ENCODE assay signal across 8 cellular contexts in the genomic region with DNA sequence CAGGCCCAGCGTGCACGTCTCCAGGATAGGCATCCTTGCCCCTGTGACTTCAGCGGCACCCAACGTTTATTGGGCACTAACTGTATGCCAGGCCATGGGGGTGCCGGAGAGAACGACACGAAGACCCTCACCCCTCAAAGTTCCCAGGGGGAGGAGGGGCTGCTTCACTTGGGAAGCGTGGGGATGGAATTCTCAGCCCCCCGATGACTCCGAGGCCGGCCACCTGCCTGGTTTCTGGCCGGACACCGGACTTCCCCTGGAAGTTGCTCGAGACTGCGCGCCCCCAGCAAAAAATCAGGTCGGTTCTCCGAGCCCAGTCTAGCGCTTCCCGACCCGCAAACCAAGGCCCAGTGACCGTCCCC. TPM values are rescaled to one million over a fixed set of nuclear protein-coding genes. Genes with fewer than 3 reads are reported as not detected.
A peak's percentile ranks its signal among the peaks of the same experiment; 100 is the strongest.
DNase-seq lines count a peak whose midpoint lies in the region; FAIRE-seq and TF ChIP-seq lines count a peak whose summit lies in the region.

No MANE protein-coding gene starts in this region.

- H3K4me1 ChIP-seq in effector memory CD4-positive, alpha-beta T cell (ENCODE audit: control insufficient read depth, insufficient read depth, low read length, poor library complexity, severe bottlenecking), result peaks cover 7% of the 10 kb centered on the region

- no peaks in the 10 kb centered on the region for H4K20me1 ChIP-seq in neural cell (ENCODE audit: insufficient read depth)

- H3F3A ChIP-seq in neural cell (ENCODE audit: insufficient read depth, low read length, poor library complexity, severe bottlenecking), result no peaks in the 10 kb centered on the region

- H3K9ac ChIP-seq in neural cell (ENCODE audit: low read length), result peak overlapping the region; percentile 88

- H3K9me2 ChIP-seq in neural cell (ENCODE audit: insufficient read depth, low read length), result no peaks in the 10 kb centered on the region

- peak overlapping the region; percentile 93 for H2AFZ ChIP-seq in neural cell (ENCODE audit: low read depth, low read length)

- peak overlapping the region; percentile 78 for H3K27ac ChIP-seq in effector memory CD4-positive, alpha-beta T cell (ENCODE audit: insufficient read depth, low read length, poor library complexity, severe bottlenecking)
- peak overlapping the region; percentile 59 for H3K27ac ChIP-seq in neural cell (ENCODE audit: low read length)

- TF ChIP-seq EP300 in neural cell (conservative IDR thresholded peaks at IDR 0.05; ENCODE audit: poor library complexity, severe bottlenecking), result no peak

- TF ChIP-seq CTCF in BJ (IDR thresholded peaks at IDR 0.05; ENCODE audit: insufficient read depth, low read depth, low read length), result no peak
- no peak for TF ChIP-seq CTCF in NB4 (IDR thresholded peaks at IDR 0.05; ENCODE audit: low read depth, low read length)
- TF ChIP-seq CTCF in neural cell (IDR thresholded peaks at IDR 0.05; ENCODE audit: poor library complexity, severe bottlenecking), result no peak

- H3K27me3 ChIP-seq in BJ (ENCODE audit: control insufficient read depth, insufficient read depth, low read length) (no peaks in the 10 kb centered on the region), neural cell (ENCODE audit: insufficient read depth, low read depth, low read length) (no peaks in the 10 kb centered on the region)
- no peaks in the 10 kb centered on the region for H3K27me3 ChIP-seq in effector memory CD4-positive, alpha-beta T cell (replicated peaks; ENCODE audit: control insufficient read depth, insufficient read depth, low read length, poor library complexity, severe bottlenecking)

- H3K9me3 ChIP-seq in effector memory CD4-positive, alpha-beta T cell (ENCODE audit: control insufficient read depth, low read length), result no peaks in the 10 kb centered on the region
- H3K9me3 ChIP-seq in neural cell (ENCODE audit: low read length), result no peaks in the 10 kb centered on the region

- no peak for FAIRE-seq in GM12891 (lab: Jason Lieb, UNC)

- peak overlapping the region; percentile 82 for H3K4me2 ChIP-seq in neural cell (ENCODE audit: low read length)

- POLR2A ChIA-PET in BJ (lab: Charles Lee), result no interaction called here

- CTCF ChIA-PET in BJ (lab: Yijun Ruan, JAX), result no interaction called here

- H3K36me3 ChIP-seq in BJ (ENCODE audit: control insufficient read depth, insufficient read depth, low read length) (peaks cover 1% of the 10 kb centered on the region), neural cell (ENCODE audit: insufficient read depth, low read length) (no peaks in the 10 kb centered on the region)
- H3K36me3 ChIP-seq in effector memory CD4-positive, alpha-beta T cell (ENCODE audit: control insufficient read depth, insufficient read depth, low read length), result no peaks in the 10 kb centered on the region

- TF ChIP-seq POLR2A in NB4 (IDR thresholded peaks at IDR 0.05; ENCODE audit: extremely low read depth, insufficient read length) (no peak), GM12891 (IDR thresholded peaks at IDR 0.05; ENCODE audit: low read depth, low read length) (no peak)

- no peak for TF ChIP-seq RAD21 in neural cell (conservative IDR thresholded peaks at IDR 0.05)

- no peak for DNase-seq in BJ (ENCODE audit: low read depth)
- no peak for DNase-seq in NB4 (ENCODE audit: low read depth)
- DNase-seq in effector memory CD4-positive, alpha-beta T cell, result no peak
- DNase-seq in SKM-1 treated with dmso at 0.1 percent for 144 hours (lab: John Stamatoyannopoulos, UW; ENCODE audit: unreplicated experiment), result no peak
- DNase-seq in iPS-NIHi11 (ENCODE audit: low spot score), result no peak
- DNase-seq in GM12891 (ENCODE audit: insufficient read length, low spot score), result no peak
- DNase-seq in KG1 (lab: John Stamatoyannopoulos, UW), result no peak

- H3K4me3 ChIP-seq in BJ (ENCODE audit: low read depth, low read length) (peak overlapping the region; percentile 73), NB4 (ENCODE audit: low read depth, low read length) (peak overlapping the region; percentile 71), neural cell (ENCODE audit: low read length) (peak overlapping the region; percentile 99)
- H3K4me3 ChIP-seq in effector memory CD4-positive, alpha-beta T cell (ENCODE audit: insufficient read depth, low read depth, low read length, poor library complexity, severe bottlenecking), result peak overlapping the region; percentile 94

- peaks cover 8% of the 10 kb centered on the region for H3K79me2 ChIP-seq in neural cell (replicated peaks; ENCODE audit: insufficient read depth, low read length)

TF ChIP-seq in neural cell, 6 proteins besides CTCF, POLR2A, EP300 and RAD21 (continues in another document):
- no peak for TF ChIP-seq MXI1 (conservative IDR thresholded peaks at IDR 0.05; ENCODE audit: poor library complexity, severe bottlenecking)
- TF ChIP-seq, protein P1, sequence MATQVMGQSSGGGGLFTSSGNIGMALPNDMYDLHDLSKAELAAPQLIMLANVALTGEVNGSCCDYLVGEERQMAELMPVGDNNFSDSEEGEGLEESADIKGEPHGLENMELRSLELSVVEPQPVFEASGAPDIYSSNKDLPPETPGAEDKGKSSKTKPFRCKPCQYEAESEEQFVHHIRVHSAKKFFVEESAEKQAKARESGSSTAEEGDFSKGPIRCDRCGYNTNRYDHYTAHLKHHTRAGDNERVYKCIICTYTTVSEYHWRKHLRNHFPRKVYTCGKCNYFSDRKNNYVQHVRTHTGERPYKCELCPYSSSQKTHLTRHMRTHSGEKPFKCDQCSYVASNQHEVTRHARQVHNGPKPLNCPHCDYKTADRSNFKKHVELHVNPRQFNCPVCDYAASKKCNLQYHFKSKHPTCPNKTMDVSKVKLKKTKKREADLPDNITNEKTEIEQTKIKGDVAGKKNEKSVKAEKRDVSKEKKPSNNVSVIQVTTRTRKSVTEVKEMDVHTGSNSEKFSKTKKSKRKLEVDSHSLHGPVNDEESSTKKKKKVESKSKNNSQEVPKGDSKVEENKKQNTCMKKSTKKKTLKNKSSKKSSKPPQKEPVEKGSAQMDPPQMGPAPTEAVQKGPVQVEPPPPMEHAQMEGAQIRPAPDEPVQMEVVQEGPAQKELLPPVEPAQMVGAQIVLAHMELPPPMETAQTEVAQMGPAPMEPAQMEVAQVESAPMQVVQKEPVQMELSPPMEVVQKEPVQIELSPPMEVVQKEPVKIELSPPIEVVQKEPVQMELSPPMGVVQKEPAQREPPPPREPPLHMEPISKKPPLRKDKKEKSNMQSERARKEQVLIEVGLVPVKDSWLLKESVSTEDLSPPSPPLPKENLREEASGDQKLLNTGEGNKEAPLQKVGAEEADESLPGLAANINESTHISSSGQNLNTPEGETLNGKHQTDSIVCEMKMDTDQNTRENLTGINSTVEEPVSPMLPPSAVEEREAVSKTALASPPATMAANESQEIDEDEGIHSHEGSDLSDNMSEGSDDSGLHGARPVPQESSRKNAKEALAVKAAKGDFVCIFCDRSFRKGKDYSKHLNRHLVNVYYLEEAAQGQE (IDR thresholded peaks at IDR 0.05; ENCODE audit: borderline replicate concordance), result no peak
- TF ChIP-seq SMC3 (conservative IDR thresholded peaks at IDR 0.05; ENCODE audit: poor library complexity), result no peak

TF ChIP-seq in GM12891, 5 proteins besides CTCF, POLR2A, EP300 and RAD21:
- no peak for TF ChIP-seq POLR2AphosphoS5 (IDR thresholded peaks at IDR 0.05; ENCODE audit: low read depth, low read length)
- no peak for TF ChIP-seq PAX5 (IDR thresholded peaks at IDR 0.05; ENCODE audit: insufficient read depth, low read length, severe bottlenecking)
- TF ChIP-seq SPI1 (IDR thresholded peaks at IDR 0.05; ENCODE audit: low read depth, low read length), result no peak
- TF ChIP-seq POU2F2 (IDR thresholded peaks at IDR 0.05; ENCODE audit: low read depth, low read length), result no peak
- no peak for TF ChIP-seq TAF1 (IDR thresholded peaks at IDR 0.05; ENCODE audit: low read depth, low read length)
TF ChIP-seq in GM12891: peak in this region for 0.

RNA-seq across cellular contexts. Expression of a gene that starts 0.3 kb away (rescaled TPM):
- polyA plus RNA-seq in BJ (2011; rRNA removed), result 14.8 and 17.4 TPM in 2 replicates
- 31.2 and 32.9 TPM in 2 replicates for polyA minus RNA-seq in BJ (2011; rRNA and poly(A)+ RNA removed)
- polyA plus RNA-seq in neural cell, result 5.4 and 7.2 TPM in 2 replicates
- polyA minus RNA-seq in neural cell, result 12.8 and 13.6 TPM in 2 replicates
- polyA plus RNA-seq in GM12891 (2012; ENCODE audit: low read depth, missing spikeins), result 7.8 TPM

RNA-seq across cellular contexts. Expression of a gene that starts 26.0 kb away (rescaled TPM):
- polyA plus RNA-seq in BJ (2011; rRNA removed) (7.5 and 12.2 TPM in 2 replicates), neural cell (11.3 and 14.0 TPM in 2 replicates)
- 11.4 and 11.7 TPM in 2 replicates for polyA minus RNA-seq in BJ (2011; rRNA and poly(A)+ RNA removed)
- polyA minus RNA-seq in neural cell, result 11.7 and 12.4 TPM in 2 replicates
- 6.9 TPM for polyA plus RNA-seq in GM12891 (2012; ENCODE audit: low read depth, missing spikeins)

RNA-seq across cellular contexts. Expression of a gene that starts 42.8 kb away (rescaled TPM):
- 12.5 and 22.5 TPM in 2 replicates for polyA plus RNA-seq in BJ (2011; rRNA removed)
- 21.7 and 21.9 TPM in 2 replicates for polyA minus RNA-seq in BJ (2011; rRNA and poly(A)+ RNA removed)
- 41.7 and 53.0 TPM in 2 replicates for polyA plus RNA-seq in neural cell
- 69.9 and 76.1 TPM in 2 replicates for polyA minus RNA-seq in neural cell
- 25.2 TPM for polyA plus RNA-seq in GM12891 (2012; ENCODE audit: low read depth, missing spikeins)

RNA-seq across cellular contexts. Expression of a gene that starts 50.2 kb away (rescaled TPM):
- 41.8 and 68.1 TPM in 2 replicates for polyA plus RNA-seq in BJ (2011; rRNA removed)
- polyA minus RNA-seq in BJ (2011; rRNA and poly(A)+ RNA removed), result 28.0 and 36.5 TPM in 2 replicates
- 21.9 and 26.5 TPM in 2 replicates for polyA plus RNA-seq in neural cell
- polyA minus RNA-seq in neural cell, result 13.4 and 14.4 TPM in 2 replicates
- polyA plus RNA-seq in GM12891 (2012; ENCODE audit: low read depth, missing spikeins), result 20.1 TPM

RNA-seq across cellular contexts. Expression of a gene that starts 59.8 kb away (rescaled TPM):
- 31.0 and 47.5 TPM in 2 replicates for polyA plus RNA-seq in BJ (2011; rRNA removed)
- 33.9 and 42.5 TPM in 2 replicates for polyA minus RNA-seq in BJ (2011; rRNA and poly(A)+ RNA removed)
- polyA plus RNA-seq in neural cell, result 37.9 and 46.6 TPM in 2 replicates
- polyA minus RNA-seq in neural cell, result 78.1 and 94.0 TPM in 2 replicates
- 26.5 TPM for polyA plus RNA-seq in GM12891 (2012; ENCODE audit: low read depth, missing spikeins)
